Comparison of ENCODE assay signal across 23 cellular contexts in the genomic region with DNA sequence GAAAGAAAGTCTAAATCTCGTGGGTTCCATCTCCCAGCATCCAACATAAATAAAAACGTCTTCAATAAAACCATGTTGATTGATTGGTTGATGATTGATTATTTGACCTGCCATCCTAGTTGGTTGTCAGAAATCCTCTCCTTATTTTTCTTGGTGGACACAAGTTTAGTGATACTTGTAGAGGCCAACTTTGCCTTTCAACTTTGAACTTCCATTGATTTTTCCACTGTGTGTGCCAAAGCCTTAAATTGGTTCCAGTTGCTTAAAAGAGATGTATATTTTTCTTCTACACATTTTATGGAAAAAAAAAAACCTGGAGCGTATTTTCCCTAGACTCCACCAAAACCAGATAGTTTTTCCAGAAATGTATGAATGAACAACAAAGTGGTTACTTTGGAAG.
A peak's percentile ranks its signal among the peaks of the same experiment; 100 is the strongest.
DNase-seq lines count a peak whose midpoint lies in the region; ATAC-seq, FAIRE-seq and TF ChIP-seq lines count a peak whose summit lies in the region.
"Had no signal": no experiment of that assay in that cellular context is flagged by ENCODE, and none has a peak within 500 bp of the region (broad histone marks: within the 10 kb centered on the region; RNA-seq: fewer than 3 reads in every experiment).

No MANE protein-coding gene starts in this region.

- POLR2A ChIA-PET in endothelial cell of umbilical vein (lab: Charles Lee) = interaction anchor here (1.8 kb wide), 1 partner anchor 84 kb away, joined by 3 read pairs; no protein-coding TSS in a partner anchor

- dilution Hi-C loops in endothelial cell of umbilical vein (cut with MboI; ENCODE audit: extremely low pct_ligation_motif_present, low sequenced_read_pairs) = no loop called here

- H3K9me3 Mint-ChIP-seq in type B pancreatic cell = peaks cover 10% of the 10 kb centered on the region
- H3K9me3 Mint-ChIP-seq: activated naive CD4-positive, alpha-beta T cell treated with anti-CD3 and anti-CD28 coated beads for 36 hours had no signal

- H3K27ac Mint-ChIP-seq in type B pancreatic cell = no peak overlapping the region
- H3K27ac Mint-ChIP-seq: activated CD4-positive, alpha-beta T cell treated with anti-CD3 and anti-CD28 coated beads, Interleukin-2, amount 10 ng/mL, durations not matched to agents 24 days and 14 days; activated CD8-positive, alpha-beta memory T cell treated with anti-CD3 and anti-CD28 coated beads, Interleukin-2, amount 10 ng/mL, durations not matched to agents 7 days and 5 days; activated naive CD4-positive, alpha-beta T cell treated with anti-CD3 and anti-CD28 coated beads for 36 hours had no signal

- H3K36me3 ChIP-seq in heart right ventricle = no peaks in the 10 kb centered on the region
- no peaks in the 10 kb centered on the region for H3K36me3 ChIP-seq in endothelial cell of umbilical vein (ENCODE audit: control insufficient read depth in 2 of 2, extremely low read depth in 1 of 2, insufficient read depth in 2 of 2, low read length in 2 of 2)
- no peaks in the 10 kb centered on the region for H3K36me3 ChIP-seq in muscle layer of colon (ENCODE audit: insufficient read depth, low read length)
- no peaks in the 10 kb centered on the region for H3K36me3 ChIP-seq in vagina
- H3K36me3 ChIP-seq: heart left ventricle, upper lobe of right lung had no signal

- no peaks in the 10 kb centered on the region for H4K20me1 ChIP-seq in endothelial cell of umbilical vein (replicated peaks; ENCODE audit: control insufficient read depth, extremely low read depth, insufficient read depth, low read length)

- H3K9me3 ChIP-seq in heart right ventricle = no peaks in the 10 kb centered on the region
- H3K9me3 ChIP-seq in endothelial cell of umbilical vein (replicated peaks; ENCODE audit: control insufficient read depth, insufficient read depth, low read length) = no peaks in the 10 kb centered on the region
- no peaks in the 10 kb centered on the region for H3K9me3 ChIP-seq in muscle layer of colon (ENCODE audit: low read length)
- no peaks in the 10 kb centered on the region for H3K9me3 ChIP-seq in vagina
- H3K9me3 ChIP-seq: Caco-2, heart left ventricle, upper lobe of right lung had no signal

- CTCF ChIA-PET in endothelial cell of umbilical vein (lab: Charles Lee) = interaction anchor here (1.5 kb wide), 2 partner anchors 19 to 50 kb away, joined by 3 to 4 read pairs; no protein-coding TSS in a partner anchor

- FAIRE-seq in endothelial cell of umbilical vein (lab: Jason Lieb, UNC) = no peak
- FAIRE-seq: GM18507, H1 had no signal

- H3K4me3 ChIP-seq in heart right ventricle (no peak overlapping the region), endothelial cell of umbilical vein (replicated peaks in 1 of 3; ENCODE audit: insufficient read depth in 1 of 3, low read depth in 1 of 3, low read length in 3 of 3) (no peak overlapping the region), muscle layer of colon (ENCODE audit: low read depth in 1 of 2, low read length in 2 of 2) (no peak overlapping the region), vagina (no peak overlapping the region)
- H3K4me3 ChIP-seq: heart left ventricle, SK-N-MC, upper lobe of right lung had no signal

- H3K27me3 Mint-ChIP-seq in type B pancreatic cell = no peaks in the 10 kb centered on the region
- H3K27me3 Mint-ChIP-seq: activated CD4-positive, alpha-beta T cell treated with anti-CD3 and anti-CD28 coated beads, Interleukin-2, amount 10 ng/mL, durations not matched to agents 24 days and 14 days; activated CD8-positive, alpha-beta memory T cell treated with anti-CD3 and anti-CD28 coated beads, Interleukin-2, amount 10 ng/mL, durations not matched to agents 7 days and 5 days had no signal

- ATAC-seq in heart right ventricle (no peak), left ventricle myocardium superior (no peak)
- ATAC-seq: activated CD8-positive, alpha-beta memory T cell treated with anti-CD3 and anti-CD28 coated beads, Interleukin-2, amount 10 ng/mL, durations not matched to agents 7 days and 5 days; upper lobe of right lung had no signal

- no peak overlapping the region for H2AFZ ChIP-seq in endothelial cell of umbilical vein (ENCODE audit: low read depth, low read length)

- no peak for TF ChIP-seq POLR2A in endothelial cell of umbilical vein (IDR thresholded peaks at IDR 0.05; ENCODE audit: low read depth, low read length)
- TF ChIP-seq POLR2A in vagina (IDR thresholded peaks at IDR 0.05) = no peak

- 82 to 84% methylated on average over 3 of the region's 3 CpGs for WGBS in heart right ventricle, 2 donors

- H3K4me1 Mint-ChIP-seq in type B pancreatic cell (ENCODE audit: unreplicated experiment) = peaks cover 44% of the 10 kb centered on the region
- H3K4me1 Mint-ChIP-seq: activated CD8-positive, alpha-beta memory T cell treated with anti-CD3 and anti-CD28 coated beads, Interleukin-2, amount 10 ng/mL, durations not matched to agents 7 days and 5 days had no signal

- H3K36me3 Mint-ChIP-seq in type B pancreatic cell = peaks cover 27% of the 10 kb centered on the region

- no peak for DNase-seq in heart right ventricle
- DNase-seq in left ventricle myocardium superior = no peak
- no peak for DNase-seq in endothelial cell of umbilical vein (ENCODE audit: low read depth, low spot score)
- DNase-seq in vagina (ENCODE audit: extremely low spot score in 2 of 2) = no peak
- DNase-seq in COLO668 (lab: John Stamatoyannopoulos, UW; ENCODE audit: unreplicated experiment) = no peak
- no peak for DNase-seq in dedifferentiated amniotic fluid mesenchymal stem cell (ENCODE audit: extremely low spot score)
- no peak for DNase-seq in type B pancreatic cell (ENCODE audit: extremely low spot score, unreplicated experiment)
- DNase-seq: activated CD4-positive, alpha-beta T cell treated with anti-CD3 and anti-CD28 coated beads, Interleukin-2, amount 10 ng/mL, durations not matched to agents 24 days and 14 days; activated CD8-positive, alpha-beta memory T cell treated with anti-CD3 and anti-CD28 coated beads, Interleukin-2, amount 10 ng/mL, durations not matched to agents 7 days and 5 days; activated naive CD4-positive, alpha-beta T cell treated with anti-CD3 and anti-CD28 coated beads for 36 hours; Caco-2; cortex of kidney; DMS79; GF-D8; heart left ventricle; NCI-H1436; NCI-H524; upper lobe of right lung had no signal

- H3K9me1 ChIP-seq in endothelial cell of umbilical vein (replicated peaks; ENCODE audit: control insufficient read depth, extremely low read depth, insufficient read depth, low read length) = no peaks in the 10 kb centered on the region

- peaks cover 43% of the 10 kb centered on the region for H3K79me2 ChIP-seq in endothelial cell of umbilical vein (ENCODE audit: control insufficient read depth, insufficient read depth, low read length)

- no peaks in the 10 kb centered on the region for H3K27me3 ChIP-seq in heart right ventricle
- H3K27me3 ChIP-seq in endothelial cell of umbilical vein (ENCODE audit: control insufficient read depth in 2 of 2, insufficient read depth in 2 of 2, low read length in 2 of 2) = no peaks in the 10 kb centered on the region
- H3K27me3 ChIP-seq in muscle layer of colon (ENCODE audit: control insufficient read depth in 1 of 2, insufficient read depth in 2 of 2, low read length in 2 of 2) = no peaks in the 10 kb centered on the region
- no peaks in the 10 kb centered on the region for H3K27me3 ChIP-seq in vagina
- H3K27me3 ChIP-seq: heart left ventricle, upper lobe of right lung had no signal

- no peak overlapping the region for H3K4me3 Mint-ChIP-seq in type B pancreatic cell
- H3K4me3 Mint-ChIP-seq: activated CD4-positive, alpha-beta T cell treated with anti-CD3 and anti-CD28 coated beads, Interleukin-2, amount 10 ng/mL, durations not matched to agents 24 days and 14 days; activated CD8-positive, alpha-beta memory T cell treated with anti-CD3 and anti-CD28 coated beads, Interleukin-2, amount 10 ng/mL, durations not matched to agents 7 days and 5 days; activated naive CD4-positive, alpha-beta T cell treated with anti-CD3 and anti-CD28 coated beads for 36 hours had no signal

- intact Hi-C loops in heart right ventricle (cut with DNase I) (loop anchor here in 1 of 10 donors (10.0 kb wide), 1 partner anchor 58 kb away; no protein-coding TSS in a partner anchor), left ventricle myocardium superior (cut with micrococcal nuclease) (no loop called here), endothelial cell of umbilical vein (cut with micrococcal nuclease) (no loop called here), vagina (cut with DNase I) (no loop called here)

- peak overlapping the region in 6 of 10 donors; percentile 11 to 74 (median 33) for H3K27ac ChIP-seq in heart right ventricle
- peak overlapping the region; percentile 83 for H3K27ac ChIP-seq in endothelial cell of umbilical vein (ENCODE audit: insufficient read depth, low read depth, low read length)
- peak overlapping the region; percentile 45 for H3K27ac ChIP-seq in muscle layer of colon (ENCODE audit: low read depth, low read length)
- peak overlapping the region; percentile 51 for H3K27ac ChIP-seq in vagina
- H3K27ac ChIP-seq: SK-N-MC, upper lobe of right lung, VCaP had no signal

- peak overlapping the region; percentile 56 for H3K4me2 ChIP-seq in endothelial cell of umbilical vein (ENCODE audit: insufficient read depth, low read length)

- H3K9ac ChIP-seq in endothelial cell of umbilical vein (replicated peaks; ENCODE audit: extremely low read depth, insufficient read depth, low read length) (peak overlapping the region; percentile 46), muscle layer of colon (ENCODE audit: low read length) (no peak overlapping the region)

- no TSS peak for BruUV-seq in endothelial cell of umbilical vein (replicated peaks; lab: Mats Ljungman, UMichigan)

- no peak for TF ChIP-seq CTCF in heart right ventricle (IDR thresholded peaks at IDR 0.05)
- TF ChIP-seq CTCF in endothelial cell of umbilical vein (IDR thresholded peaks at IDR 0.05; ENCODE audit: extremely low read depth in 1 of 2, insufficient read depth in 1 of 2, low read depth in 1 of 2, low read length in 2 of 2) = no peak
- TF ChIP-seq CTCF in vagina (IDR thresholded peaks at IDR 0.05) = no peak
- TF ChIP-seq CTCF in type B pancreatic cell (conservative IDR thresholded peaks at IDR 0.05) = no peak

- H3K4me1 ChIP-seq in heart right ventricle (peaks cover 13 to 95% (median 51%) of the 10 kb centered on the region in 9 donors), endothelial cell of umbilical vein (ENCODE audit: control insufficient read depth, extremely low read depth, insufficient read depth, low read length) (peaks cover 47% of the 10 kb centered on the region), muscle layer of colon (ENCODE audit: insufficient read depth, low read length) (peaks cover 31% of the 10 kb centered on the region), vagina (peaks cover 79% of the 10 kb centered on the region)

TF ChIP-seq in endothelial cell of umbilical vein, 7 proteins besides CTCF, POLR2A, EP300 and RAD21:
- TF ChIP-seq EZH2 (IDR thresholded peaks at IDR 0.05; ENCODE audit: borderline replicate concordance, low read depth, low read length, severe bottlenecking) = no peak
- TF ChIP-seq, protein P1, sequence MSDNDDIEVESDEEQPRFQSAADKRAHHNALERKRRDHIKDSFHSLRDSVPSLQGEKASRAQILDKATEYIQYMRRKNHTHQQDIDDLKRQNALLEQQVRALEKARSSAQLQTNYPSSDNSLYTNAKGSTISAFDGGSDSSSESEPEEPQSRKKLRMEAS (IDR thresholded peaks at IDR 0.05; ENCODE audit: insufficient read depth, insufficient read length) = no peak

Comparison
In these comparisons a context has a peak if more than half of its experiments do, and no peak if none do; other contexts are left out.
1. H3K27ac ChIP-seq: peak in every context shown above with its lines; median percentile 83 in endothelial cell of umbilical vein; 51 in vagina; 45 in muscle layer of colon; 33 in heart right ventricle.